Comparison of ENCODE assay signal across 18 cellular contexts in genomic region chr5:83095163-83095972, GRCh38. TPM values are rescaled to one million over a fixed set of nuclear protein-coding genes. Genes with fewer than 3 reads are reported as not detected.
DNase-seq lines count a peak whose midpoint lies in the region; ATAC-seq, FAIRE-seq and TF ChIP-seq lines count a peak whose summit lies in the region.
"Had no signal": no experiment of that assay in that cellular context is flagged by ENCODE, and none has a peak within 500 bp of the region (broad histone marks: within the 10 kb centered on the region; RNA-seq: fewer than 3 reads in every experiment).

No MANE protein-coding gene starts in this region.

- TF ChIP-seq POLR2A in A549 (IDR thresholded peaks at IDR 0.05; ENCODE audit: low read length) (no peak), thyroid gland (IDR thresholded peaks at IDR 0.05) (no peak)

- no peak overlapping the region for H3K4me3 ChIP-seq in A549
- no peak overlapping the region for H3K4me3 ChIP-seq in mesodermal cell (ENCODE audit: extremely low read depth, insufficient read depth, low read length, poor library complexity, severe bottlenecking)
- no peak overlapping the region for H3K4me3 ChIP-seq in thyroid gland (replicated peaks in 1 of 3)
- H3K4me3 ChIP-seq: MG63, SJSA1 had no signal

- intact Hi-C loops in thyroid gland (cut with DNase I) = no loop called here
- intact Hi-C loops in sciatic nerve (cut with DNase I) = no loop called here

- peaks cover 4% of the 10 kb centered on the region; the same call in 1 of the 3 replicates for H3K9me3 ChIP-seq in A549
- peaks cover 6% of the 10 kb centered on the region for H3K9me3 ChIP-seq in mesodermal cell (ENCODE audit: control insufficient read depth, low read length)
- no peaks in the 10 kb centered on the region for H3K9me3 ChIP-seq in thyroid gland

- peak overlapping the region; percentile 49 to 82; a peak in 5 of 6 replicates for H3K27ac ChIP-seq in A549
- H3K27ac ChIP-seq in mesodermal cell (ENCODE audit: low read depth, low read length, severe bottlenecking) = peak overlapping the region; percentile 47
- H3K27ac ChIP-seq in thyroid gland = no peak overlapping the region
- H3K27ac ChIP-seq: C4-2B, SJSA1 had no signal

- no peak for FAIRE-seq in A549 (lab: Jason Lieb, UNC)
- FAIRE-seq: A204.1 had no signal

- TF ChIP-seq EP300 in A549 (IDR thresholded peaks at IDR 0.05) = no peak

- H3K36me3 ChIP-seq in mesodermal cell (ENCODE audit: control insufficient read depth, insufficient read depth, low read length) (no peaks in the 10 kb centered on the region), thyroid gland (no peaks in the 10 kb centered on the region)
- H3K36me3 ChIP-seq: MG63, SJSA1 had no signal

- TF ChIP-seq CTCF in A549 (IDR thresholded peaks at IDR 0.05) (no peak), thyroid gland (IDR thresholded peaks at IDR 0.05) (no peak)

- ATAC-seq in A549 (peak; percentile 63 to 66), SK-N-SH treated with all-trans-retinoic acid at 6 μM for 48 hours (peak; percentile 70), sciatic nerve (no peak)

- no peaks in the 10 kb centered on the region for H3K27me3 ChIP-seq in thyroid gland
- H3K27me3 ChIP-seq: MG63, SJSA1 had no signal

- POLR2A ChIA-PET in A549 (lab: Yijun Ruan, JAX) = interaction anchor here (1.6 kb wide), 1 partner anchor 18 kb away, joined by 11 read pairs; the partner anchor contains the start of genes TMEM167A and XRCC4

- WGBS in A549 (ENCODE audit: missing lambda C conversion rate) = 60% methylated on average over 4 of the region's 4 CpGs
- WGBS in mesodermal cell (ENCODE audit: insufficient coverage in 2 of 2), 2 experiments = 71% methylated on average over 4 of the region's 4 CpGs
- 76 to 95% methylated on average over 4 of the region's 4 CpGs for WGBS in thyroid gland, 2 donors

- no peak for TF ChIP-seq RAD21 in A549 (conservative IDR thresholded peaks at IDR 0.05 in 1 of 2, IDR thresholded peaks at IDR 0.05 in 1 of 2)

- peak overlapping the region; percentile 62 for H3K4me2 ChIP-seq in A549

- CTCF ChIA-PET in A549 (lab: Yijun Ruan, JAX) = interaction anchor here (0.9 kb wide), 1 partner anchor 743 kb away, joined by 4 read pairs; no protein-coding TSS in a partner anchor

- H3K4me1 ChIP-seq in A549 (peaks cover 35% of the 10 kb centered on the region), mesodermal cell (ENCODE audit: control insufficient read depth, insufficient read depth, low read length, poor library complexity, severe bottlenecking) (peaks cover 10% of the 10 kb centered on the region), thyroid gland (no peaks in the 10 kb centered on the region)

- DNase-seq in A549 (ENCODE audit: low read depth in 1 of 2, low spot score in 1 of 2) (no peak), HPDE6-E6E7 (ENCODE audit: extremely low spot score) (peak; percentile 6), thyroid gland (no peak), sciatic nerve (ENCODE audit: low spot score) (no peak), SIG-M5 treated with dmso at 0.1 percent for 504 hours (lab: John Stamatoyannopoulos, UW; ENCODE audit: unreplicated experiment) (no peak), NCI-H1417 treated with DMSO at 0.1 percent for 48 hours (lab: John Stamatoyannopoulos, UW) (no peak)
- DNase-seq: DMS153, H9, NCI-H1092 treated with DMSO at 0.1 percent for 48 hours, NCI-H1694 treated with DMSO at 0.1 percent for 48 hours, NCI-H345, NCI-H748 treated with DMSO at 0.1 percent for 48 hours had no signal

TF ChIP-seq in A549, 52 proteins besides CTCF, POLR2A, EP300 and RAD21 (continues in another document):
- TF ChIP-seq, protein P1, sequence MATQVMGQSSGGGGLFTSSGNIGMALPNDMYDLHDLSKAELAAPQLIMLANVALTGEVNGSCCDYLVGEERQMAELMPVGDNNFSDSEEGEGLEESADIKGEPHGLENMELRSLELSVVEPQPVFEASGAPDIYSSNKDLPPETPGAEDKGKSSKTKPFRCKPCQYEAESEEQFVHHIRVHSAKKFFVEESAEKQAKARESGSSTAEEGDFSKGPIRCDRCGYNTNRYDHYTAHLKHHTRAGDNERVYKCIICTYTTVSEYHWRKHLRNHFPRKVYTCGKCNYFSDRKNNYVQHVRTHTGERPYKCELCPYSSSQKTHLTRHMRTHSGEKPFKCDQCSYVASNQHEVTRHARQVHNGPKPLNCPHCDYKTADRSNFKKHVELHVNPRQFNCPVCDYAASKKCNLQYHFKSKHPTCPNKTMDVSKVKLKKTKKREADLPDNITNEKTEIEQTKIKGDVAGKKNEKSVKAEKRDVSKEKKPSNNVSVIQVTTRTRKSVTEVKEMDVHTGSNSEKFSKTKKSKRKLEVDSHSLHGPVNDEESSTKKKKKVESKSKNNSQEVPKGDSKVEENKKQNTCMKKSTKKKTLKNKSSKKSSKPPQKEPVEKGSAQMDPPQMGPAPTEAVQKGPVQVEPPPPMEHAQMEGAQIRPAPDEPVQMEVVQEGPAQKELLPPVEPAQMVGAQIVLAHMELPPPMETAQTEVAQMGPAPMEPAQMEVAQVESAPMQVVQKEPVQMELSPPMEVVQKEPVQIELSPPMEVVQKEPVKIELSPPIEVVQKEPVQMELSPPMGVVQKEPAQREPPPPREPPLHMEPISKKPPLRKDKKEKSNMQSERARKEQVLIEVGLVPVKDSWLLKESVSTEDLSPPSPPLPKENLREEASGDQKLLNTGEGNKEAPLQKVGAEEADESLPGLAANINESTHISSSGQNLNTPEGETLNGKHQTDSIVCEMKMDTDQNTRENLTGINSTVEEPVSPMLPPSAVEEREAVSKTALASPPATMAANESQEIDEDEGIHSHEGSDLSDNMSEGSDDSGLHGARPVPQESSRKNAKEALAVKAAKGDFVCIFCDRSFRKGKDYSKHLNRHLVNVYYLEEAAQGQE (IDR thresholded peaks at IDR 0.05) = peak; percentile 72
- TF ChIP-seq, protein P2, sequence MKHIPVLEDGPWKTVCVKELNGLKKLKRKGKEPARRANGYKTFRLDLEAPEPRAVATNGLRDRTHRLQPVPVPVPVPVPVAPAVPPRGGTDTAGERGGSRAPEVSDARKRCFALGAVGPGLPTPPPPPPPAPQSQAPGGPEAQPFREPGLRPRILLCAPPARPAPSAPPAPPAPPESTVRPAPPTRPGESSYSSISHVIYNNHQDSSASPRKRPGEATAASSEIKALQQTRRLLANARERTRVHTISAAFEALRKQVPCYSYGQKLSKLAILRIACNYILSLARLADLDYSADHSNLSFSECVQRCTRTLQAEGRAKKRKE (CRISPR knock-in tag; IDR thresholded peaks at IDR 0.05; ENCODE audit: low read depth) = no peak
- TF ChIP-seq CHD2 (IDR thresholded peaks at IDR 0.05; ENCODE audit: low read length, partially characterized antibody) (no peak), CBX8 (IDR thresholded peaks at IDR 0.05) (no peak)

TF ChIP-seq in SK-N-SH treated with all-trans-retinoic acid at 6 μM for 48 hours, 23 proteins besides CTCF, POLR2A, EP300 and RAD21 (continues in another document):
- TF ChIP-seq ISL1 (CRISPR knock-in tag; IDR thresholded peaks at IDR 0.05) (no peak), ZFP30 (CRISPR knock-in tag; IDR thresholded peaks at IDR 0.05) (no peak), CSRNP3 (CRISPR knock-in tag; IDR thresholded peaks at IDR 0.05) (no peak), TOX (CRISPR knock-in tag; IDR thresholded peaks at IDR 0.05; ENCODE audit: borderline replicate concordance) (no peak), SNAI2 (CRISPR knock-in tag; IDR thresholded peaks at IDR 0.05) (no peak), PPARA (CRISPR knock-in tag; IDR thresholded peaks at IDR 0.05; ENCODE audit: borderline replicate concordance) (no peak), TCF4 (CRISPR knock-in tag; IDR thresholded peaks at IDR 0.05; ENCODE audit: borderline replicate concordance) (no peak), BACH2 (CRISPR knock-in tag; IDR thresholded peaks at IDR 0.05; ENCODE audit: borderline replicate concordance) (no peak), CSDC2 (CRISPR knock-in tag; IDR thresholded peaks at IDR 0.05) (no peak)

RNA-seq across cellular contexts. Expression of gene XRCC4, which starts 18.0 kb away (rescaled TPM):
- 10.8 and 14.3 TPM in 2 replicates for polyA plus RNA-seq in A549 (2011; rRNA removed)
- polyA plus RNA-seq in A549 (2012; cell fraction: cytosol; rRNA removed) = 2.3 and 2.9 TPM in 2 replicates
- 0.74 and 1.1 TPM in 2 replicates for polyA plus RNA-seq in A549 (2012; cell fraction: nucleus; rRNA removed)
- 14.8 to 16.1 TPM (median 15.5 TPM) in 3 replicates for polyA plus RNA-seq in A549 (2017; fragmentation: RNase III; extraction: RNeasy Plus Mini Kit Qiagen cat#74134 plus additional on column Dnase treatment)
- polyA minus RNA-seq in A549 (2011; rRNA and poly(A)+ RNA removed) = 2.1 and 2.2 TPM in 2 replicates
- 12.8 TPM for polyA plus RNA-seq in mesodermal cell (2013, experiment 1 of 2)
- 15.2 TPM for polyA plus RNA-seq in mesodermal cell (2013, experiment 2 of 2)
- total RNA-seq in thyroid gland = 10 to 100 TPM in 1 of 4 donors, 1 to 10 TPM in 3; 6.7 to 11.6 (median 9.1) TPM
- 6.7 TPM for total RNA-seq in sciatic nerve

RNA-seq across cellular contexts. Expression of gene TMEM167A, which starts 18.2 kb away (rescaled TPM):
- polyA plus RNA-seq in A549 (2011; rRNA removed) (97.6 and 136 TPM in 2 replicates), A549 (2017; fragmentation: RNase III; extraction: RNeasy Plus Mini Kit Qiagen cat#74134 plus additional on column Dnase treatment) (48.3 to 56.2 TPM (median 55.9 TPM) in 3 replicates)
- 15.4 and 16.6 TPM in 2 replicates for polyA plus RNA-seq in A549 (2012; cell fraction: cytosol; rRNA removed)
- polyA plus RNA-seq in A549 (2012; cell fraction: nucleus; rRNA removed) = 3.9 and 7.4 TPM in 2 replicates
- polyA minus RNA-seq in A549 (2011; rRNA and poly(A)+ RNA removed) = 14.0 and 18.1 TPM in 2 replicates
- polyA plus RNA-seq in mesodermal cell (2013, experiment 1 of 2) = 82.2 TPM
- polyA plus RNA-seq in mesodermal cell (2013, experiment 2 of 2) = 98.8 TPM
- total RNA-seq in thyroid gland (10 to 100 TPM; 38.2 to 51.1 (median 49.2) TPM), sciatic nerve (61.8 TPM)

Comparison
In these comparisons a context has a peak if more than half of its experiments do, and no peak if none do; other contexts are left out.
1. H3K27ac ChIP-seq: peak in A549 (2 of 2) and mesodermal cell (single experiment); none in thyroid gland (0 of 3).